In the genomic region with DNA sequence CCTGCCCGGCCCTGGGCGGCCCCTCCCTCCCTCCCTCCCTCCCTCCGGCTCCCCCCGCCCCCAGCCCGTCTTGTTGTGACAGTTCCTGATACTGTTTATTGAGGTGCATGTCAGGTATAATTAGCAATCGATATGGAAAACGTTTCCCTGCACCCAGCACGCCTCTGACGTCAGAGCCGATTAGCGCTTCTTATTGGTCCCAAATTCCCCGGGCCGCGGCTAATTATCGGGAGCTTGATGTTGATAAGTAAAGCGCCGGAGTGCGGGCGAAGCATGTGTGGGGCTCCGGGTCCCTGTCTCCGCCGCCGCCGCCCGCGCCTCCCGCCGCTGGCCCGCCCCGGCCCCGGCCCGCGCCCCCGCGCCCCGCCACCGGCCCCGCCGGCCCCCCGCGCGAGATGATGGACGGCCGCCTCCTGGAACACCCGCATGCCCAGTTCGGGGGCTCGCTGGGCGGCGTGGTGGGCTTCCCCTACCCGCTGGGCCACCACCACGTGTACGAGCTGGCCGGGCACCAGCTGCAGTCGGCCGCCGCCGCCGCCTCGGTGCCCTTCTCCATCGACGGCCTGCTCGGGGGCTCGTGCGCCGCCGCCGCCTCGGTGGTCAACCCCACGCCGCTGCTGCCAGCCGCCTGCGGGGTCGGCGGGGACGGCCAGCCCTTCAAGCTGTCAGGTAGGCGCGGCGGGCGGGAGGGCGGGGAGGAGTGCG, we compare ENCODE assay signal across 12 cellular contexts. TPM values are rescaled to one million over a fixed set of nuclear protein-coding genes. Genes with fewer than 3 reads are reported as not detected.
DNase-seq lines count a peak whose midpoint lies in the region; ATAC-seq and TF ChIP-seq lines count a peak whose summit lies in the region.
"Had no signal": no experiment of that assay in that cellular context is flagged by ENCODE, and none has a peak within 500 bp of the region (broad histone marks: within the 10 kb centered on the region; RNA-seq: fewer than 3 reads in every experiment).

Gene UNCX (plus strand): TSS at position 250 of the 705 bp plus-strand sequence. CDS start 146 bp downstream, at position 396.

- no peak within 1 kb of the TSS for H3K4me2 ChIP-seq in mesendoderm (ENCODE audit: low read length)

- WGBS in mesendoderm (ENCODE audit: extremely low coverage, insufficient coverage, low lambda C conversion rate) = no CpG with 5 or more reads among the region's 81 CpGs

- H3K9me3 Mint-ChIP-seq in CD4-positive, CD25-positive, alpha-beta regulatory T cell = peaks cover 0 to 9% (median 0%) of the 10 kb centered on the region in 7 donors
- no peaks in the 10 kb centered on the region for H3K9me3 Mint-ChIP-seq in WTC11

- H2BK15ac ChIP-seq in mesendoderm (replicated peaks; ENCODE audit: low read depth) = no peak within 1 kb of the TSS

- H3K27me3 Mint-ChIP-seq in CD4-positive, CD25-positive, alpha-beta regulatory T cell = peaks cover 67% of the 10 kb centered on the region
- peaks cover 81% of the 10 kb centered on the region for H3K27me3 Mint-ChIP-seq in WTC11 (ENCODE audit: low read depth)

- H3K36me3 Mint-ChIP-seq in CD4-positive, CD25-positive, alpha-beta regulatory T cell = no peaks in the 10 kb centered on the region
- no peaks in the 10 kb centered on the region for H3K36me3 Mint-ChIP-seq in WTC11

- H3K79me1 ChIP-seq in mesendoderm (ENCODE audit: low read length) = no peaks in the 10 kb centered on the region

- H3K4me1 Mint-ChIP-seq in CD4-positive, CD25-positive, alpha-beta regulatory T cell = peaks cover 0 to 43% (median 10%) of the 10 kb centered on the region in 4 donors
- H3K4me1 Mint-ChIP-seq in WTC11 = peaks cover 43% of the 10 kb centered on the region

- peaks cover 12% of the 10 kb centered on the region for H3K4me1 ChIP-seq in CD4-positive, CD25-positive, alpha-beta regulatory T cell (ENCODE audit: control insufficient read depth, insufficient read depth, low read length, poor library complexity, severe bottlenecking)
- no peaks in the 10 kb centered on the region for H3K4me1 ChIP-seq in mesendoderm (ENCODE audit: control insufficient read depth, low read depth, low read length)

- DNase-seq in CD4-positive, CD25-positive, alpha-beta regulatory T cell = no peak
- DNase-seq in D341Med (ENCODE audit: low spot score) (peak; percentile 83), WTC11 (ENCODE audit: low spot score) (peak; percentile 70), mesendoderm (peak; percentile 65), ecto neural progenitor cell (ENCODE audit: low spot score) (no peak), amniotic stem cell (lab: John Stamatoyannopoulos, UW) (no peak)
- DNase-seq: KG1; NCI-H146; NK-92 treated with Interleukin-12 subunit alpha and Interleukin-12 subunit beta, amount 100 ng/mL, for 24 hours had no signal

- TF ChIP-seq POLR2A in GM18505 (IDR thresholded peaks at IDR 0.05; ENCODE audit: borderline replicate concordance, extremely low read depth, insufficient read depth, insufficient read length) = no peak

- no peak within 1 kb of the TSS for H3K4me3 ChIP-seq in CD4-positive, CD25-positive, alpha-beta regulatory T cell (ENCODE audit: low read depth, low read length)
- H3K4me3 ChIP-seq in mesendoderm (ENCODE audit: low read length) = no peak within 1 kb of the TSS
- H3K4me3 ChIP-seq: skin epidermis had no signal

- H3K23ac ChIP-seq in mesendoderm (ENCODE audit: low read length) = no peak within 1 kb of the TSS

- no peak within 1 kb of the TSS for H2BK120ac ChIP-seq in mesendoderm (ENCODE audit: low read depth, low read length)

- no peak within 1 kb of the TSS for H3K4ac ChIP-seq in mesendoderm (ENCODE audit: low read depth, low read length)

- H4K8ac ChIP-seq in mesendoderm (ENCODE audit: low read depth, low read length) = no peak within 1 kb of the TSS

- H3K79me2 ChIP-seq in mesendoderm (ENCODE audit: control insufficient read depth, insufficient read depth, low read length) = no peaks in the 10 kb centered on the region

- peak within 1 kb of the TSS; percentile 1 to 85 (median 50) for H3K4me3 Mint-ChIP-seq in CD4-positive, CD25-positive, alpha-beta regulatory T cell
- peak within 1 kb of the TSS; percentile 49 for H3K4me3 Mint-ChIP-seq in WTC11

- no peak for TF ChIP-seq CTCF in WTC11 (IDR thresholded peaks at IDR 0.05)

- no peak within 1 kb of the TSS for H3K56ac ChIP-seq in mesendoderm (ENCODE audit: low read length)

- H3K27me3 ChIP-seq in CD4-positive, CD25-positive, alpha-beta regulatory T cell (ENCODE audit: control insufficient read depth, insufficient read depth, low read length) = peaks cover 24% of the 10 kb centered on the region
- peaks cover 68% of the 10 kb centered on the region for H3K27me3 ChIP-seq in mesendoderm (ENCODE audit: insufficient read depth, low read length, poor library complexity)

- H3K27ac ChIP-seq in CD4-positive, CD25-positive, alpha-beta regulatory T cell (ENCODE audit: insufficient read depth, low read length, poor library complexity, severe bottlenecking) = no peak within 1 kb of the TSS
- H3K27ac ChIP-seq in mesendoderm (ENCODE audit: low read depth, low read length) = no peak within 1 kb of the TSS
- H3K27ac ChIP-seq: skin epidermis had no signal

- no peak within 1 kb of the TSS for H2AK5ac ChIP-seq in mesendoderm (ENCODE audit: low read length)

- H2BK5ac ChIP-seq in mesendoderm (ENCODE audit: low read length) = no peak within 1 kb of the TSS

- CTCF ChIA-PET in WTC11 (lab: Charles Lee) = interaction anchor here (0.5 to 0.6 kb wide), 3 partner anchors 9 to 180 kb away, joined by 3 read pairs; no protein-coding TSS in a partner anchor

- no peak within 1 kb of the TSS for H4K5ac ChIP-seq in mesendoderm (ENCODE audit: low read length)

- peak within 1 kb of the TSS; percentile 5 for H3K18ac ChIP-seq in mesendoderm (ENCODE audit: low read length)

- no peak within 1 kb of the TSS for H3K9ac ChIP-seq in mesendoderm (ENCODE audit: low read length)

- peak within 1 kb of the TSS in 1 of 3 donors; percentile 94 for H3K27ac Mint-ChIP-seq in CD4-positive, CD25-positive, alpha-beta regulatory T cell
- no peak within 1 kb of the TSS for H3K27ac Mint-ChIP-seq in WTC11

- H3K9me3 ChIP-seq in CD4-positive, CD25-positive, alpha-beta regulatory T cell (ENCODE audit: control insufficient read depth in 2 of 2, low read length in 2 of 2) = no peaks in the 10 kb centered on the region

- no peak for ATAC-seq in CD4-positive, CD25-positive, alpha-beta regulatory T cell (ENCODE audit: low read depth in 2 of 2)
- ATAC-seq in WTC11 (no peak), HG03342 (IDR thresholded peaks at IDR 0.05; ENCODE audit: unreplicated experiment) (no peak), GM18505 (IDR thresholded peaks at IDR 0.05; ENCODE audit: unreplicated experiment) (no peak)

- POLR2A ChIA-PET in WTC11 (lab: Charles Lee) = no interaction called here

- H3K36me3 ChIP-seq in CD4-positive, CD25-positive, alpha-beta regulatory T cell (ENCODE audit: control insufficient read depth, insufficient read depth, low read length) = no peaks in the 10 kb centered on the region
- no peaks in the 10 kb centered on the region for H3K36me3 ChIP-seq in mesendoderm (ENCODE audit: control insufficient read depth, insufficient read depth, low read length)

TF ChIP-seq in WTC11, 78 proteins besides CTCF, POLR2A, EP300 and RAD21:
- TF ChIP-seq SP1 (CRISPR knock-in tag; conservative IDR thresholded peaks at IDR 0.05) (no peak), CDX4 (CRISPR knock-in tag; IDR thresholded peaks at IDR 0.05; ENCODE audit: borderline replicate concordance) (no peak), IRF1 (CRISPR knock-in tag; IDR thresholded peaks at IDR 0.05) (no peak)
- TF ChIP-seq, protein P1, sequence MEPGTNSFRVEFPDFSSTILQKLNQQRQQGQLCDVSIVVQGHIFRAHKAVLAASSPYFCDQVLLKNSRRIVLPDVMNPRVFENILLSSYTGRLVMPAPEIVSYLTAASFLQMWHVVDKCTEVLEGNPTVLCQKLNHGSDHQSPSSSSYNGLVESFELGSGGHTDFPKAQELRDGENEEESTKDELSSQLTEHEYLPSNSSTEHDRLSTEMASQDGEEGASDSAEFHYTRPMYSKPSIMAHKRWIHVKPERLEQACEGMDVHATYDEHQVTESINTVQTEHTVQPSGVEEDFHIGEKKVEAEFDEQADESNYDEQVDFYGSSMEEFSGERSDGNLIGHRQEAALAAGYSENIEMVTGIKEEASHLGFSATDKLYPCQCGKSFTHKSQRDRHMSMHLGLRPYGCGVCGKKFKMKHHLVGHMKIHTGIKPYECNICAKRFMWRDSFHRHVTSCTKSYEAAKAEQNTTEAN (CRISPR knock-in tag; IDR thresholded peaks at IDR 0.05) = no peak
- TF ChIP-seq, protein P2, sequence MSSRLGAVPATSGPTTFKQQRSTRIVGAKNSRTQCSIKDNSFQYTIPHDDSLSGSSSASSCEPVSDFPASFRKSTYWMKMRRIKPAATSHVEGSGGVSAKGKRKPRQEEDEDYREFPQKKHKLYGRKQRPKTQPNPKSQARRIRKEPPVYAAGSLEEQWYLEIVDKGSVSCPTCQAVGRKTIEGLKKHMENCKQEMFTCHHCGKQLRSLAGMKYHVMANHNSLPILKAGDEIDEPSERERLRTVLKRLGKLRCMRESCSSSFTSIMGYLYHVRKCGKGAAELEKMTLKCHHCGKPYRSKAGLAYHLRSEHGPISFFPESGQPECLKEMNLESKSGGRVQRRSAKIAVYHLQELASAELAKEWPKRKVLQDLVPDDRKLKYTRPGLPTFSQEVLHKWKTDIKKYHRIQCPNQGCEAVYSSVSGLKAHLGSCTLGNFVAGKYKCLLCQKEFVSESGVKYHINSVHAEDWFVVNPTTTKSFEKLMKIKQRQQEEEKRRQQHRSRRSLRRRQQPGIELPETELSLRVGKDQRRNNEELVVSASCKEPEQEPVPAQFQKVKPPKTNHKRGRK (CRISPR knock-in tag; IDR thresholded peaks at IDR 0.05; ENCODE audit: borderline replicate concordance) = no peak
TF ChIP-seq in WTC11: peak in this region for 0.

RNA-seq across cellular contexts. Expression of gene UNCX, which starts in this region (rescaled TPM):
- total RNA-seq in CD4-positive, CD25-positive, alpha-beta regulatory T cell = not detected
- not detected for polyA plus RNA-seq in CD4-positive, CD25-positive, alpha-beta regulatory T cell
- not detected in 3 replicates for total RNA-seq in WTC11 (2021)
- polyA plus RNA-seq in mesendoderm (2013, experiment 1 of 2) = not detected
- not detected for polyA plus RNA-seq in mesendoderm (2013, experiment 2 of 2)

Comparison
In these comparisons a context has a peak if more than half of its experiments do, and no peak if none do; other contexts are left out.
1. Peak in DNase-seq in WTC11; RNA of the gene not detected or under 1 TPM.
2. DNase-seq: peak in D341Med (single experiment) and mesendoderm (single experiment); none in CD4-positive, CD25-positive, alpha-beta regulatory T cell (0 of 3), ecto neural progenitor cell (single experiment) and amniotic stem cell (single experiment).